12 cellular contexts compared by ENCODE assay signal in the genomic region with DNA sequence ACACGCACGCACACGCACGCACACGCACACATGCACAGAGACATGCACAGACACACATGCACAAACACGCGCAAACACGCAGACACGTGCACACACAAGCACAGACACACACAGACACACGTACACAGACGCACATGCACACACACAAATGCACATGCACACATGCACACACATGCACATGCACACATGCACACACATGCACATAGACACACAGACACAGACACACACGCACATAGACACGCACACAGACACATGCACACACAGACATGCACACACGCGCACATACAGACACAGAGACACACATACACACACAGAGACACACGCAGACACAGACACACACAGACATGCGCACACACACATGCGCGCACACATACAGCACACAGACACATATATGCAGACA.
"Had no signal": no experiment of that assay in that cellular context is flagged by ENCODE, and none has a peak within 500 bp of the region (broad histone marks: within the 10 kb centered on the region; RNA-seq: fewer than 3 reads in every experiment).

No MANE protein-coding gene starts in this region.

- DNase-seq: activated CD4-positive, CD25-positive, alpha-beta regulatory T cell treated with anti-CD3 and anti-CD28 coated beads, Interleukin-2, amount 50 U/mL, for 72 hours; activated naive CD4-positive, alpha-beta T cell treated with Interleukin-2 at 50 U/mL for 16 hours; colonic mucosa; mammary epithelial cell; naive thymus-derived CD4-positive, alpha-beta T cell; small intestine; stimulated activated naive CD8-positive, alpha-beta T cell treated with anti-CD3 and anti-CD28 coated beads, Interleukin-15, amount 100 ng/mL, for 72 hours; testis had no signal

- H3K27me3 Mint-ChIP-seq: naive thymus-derived CD4-positive, alpha-beta T cell; stimulated activated naive CD8-positive, alpha-beta T cell treated with anti-CD3 and anti-CD28 coated beads, Interleukin-15, amount 100 ng/mL, for 72 hours had no signal

- H3K9me3 Mint-ChIP-seq: naive thymus-derived CD4-positive, alpha-beta T cell; stimulated activated naive CD8-positive, alpha-beta T cell treated with anti-CD3 and anti-CD28 coated beads, Interleukin-15, amount 100 ng/mL, for 72 hours had no signal

- H3K27me3 ChIP-seq: cardiac muscle cell, colonic mucosa, testis had no signal

- H3K4me1 ChIP-seq: colonic mucosa, testis had no signal

- H3K36me3 ChIP-seq: cardiac muscle cell, colonic mucosa had no signal

- H3K4me3 Mint-ChIP-seq: naive thymus-derived CD4-positive, alpha-beta T cell; stimulated activated naive CD8-positive, alpha-beta T cell treated with anti-CD3 and anti-CD28 coated beads, Interleukin-15, amount 100 ng/mL, for 72 hours had no signal

- H3K4me1 Mint-ChIP-seq: naive thymus-derived CD4-positive, alpha-beta T cell; stimulated activated naive CD8-positive, alpha-beta T cell treated with anti-CD3 and anti-CD28 coated beads, Interleukin-15, amount 100 ng/mL, for 72 hours had no signal

- FAIRE-seq: astrocyte, endometrium, small intestine had no signal

- ATAC-seq: left lobe of liver; naive thymus-derived CD4-positive, alpha-beta T cell; stimulated activated naive CD8-positive, alpha-beta T cell treated with anti-CD3 and anti-CD28 coated beads, Interleukin-15, amount 100 ng/mL, for 72 hours had no signal

- H3K27ac Mint-ChIP-seq: naive thymus-derived CD4-positive, alpha-beta T cell; stimulated activated naive CD8-positive, alpha-beta T cell treated with anti-CD3 and anti-CD28 coated beads, Interleukin-15, amount 100 ng/mL, for 72 hours had no signal

- H3K4me3 ChIP-seq: cardiac muscle cell, colonic mucosa, testis had no signal

- H3K36me3 Mint-ChIP-seq: naive thymus-derived CD4-positive, alpha-beta T cell had no signal

- H3K27ac ChIP-seq: cardiac muscle cell, colonic mucosa, testis had no signal

- H3K9me3 ChIP-seq: colonic mucosa, testis had no signal
